ENCODE assay signal across 1 cellular context in the genomic region with DNA sequence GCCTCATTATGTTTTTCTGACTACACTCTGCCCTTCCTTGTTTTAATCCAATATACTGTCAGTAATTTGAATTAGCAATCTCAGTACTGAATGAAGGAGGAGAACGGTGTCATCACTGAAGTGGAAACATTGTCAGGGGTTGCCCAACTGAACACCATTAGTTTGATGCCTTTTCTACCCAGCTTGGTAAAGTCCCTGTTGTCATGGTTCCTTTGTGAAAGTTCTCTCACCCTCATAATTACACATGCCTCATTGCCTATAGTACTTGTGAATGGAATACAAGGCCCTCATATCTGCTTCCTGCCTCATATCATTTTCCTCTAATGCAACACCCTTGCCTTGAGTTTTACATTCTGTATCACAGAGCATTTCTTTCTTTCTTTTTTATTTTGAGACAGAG.
TF ChIP-seq lines count a peak whose summit lies in the region.

No MANE protein-coding gene starts in this region.

TF ChIP-seq in GM12878, 131 proteins besides CTCF, POLR2A, EP300 and RAD21 (continued from another document):
- TF ChIP-seq MXI1 (IDR thresholded peaks at IDR 0.05; ENCODE audit: low read depth, low read length) = 0 out of 2 replicates have a peak, but pooled peaks have one; percentile 21
- TF ChIP-seq NBN (IDR thresholded peaks at IDR 0.05) = 0 out of 2 replicates have a peak, but pooled peaks have one; percentile 34
- TF ChIP-seq ZNF24 (IDR thresholded peaks at IDR 0.05) = no peak
- TF ChIP-seq MTA3 (IDR thresholded peaks at IDR 0.05; ENCODE audit: borderline replicate concordance, low read length) = no peak
- no peak for TF ChIP-seq NFIC (IDR thresholded peaks at IDR 0.05; ENCODE audit: low read depth, low read length)
- no peak for TF ChIP-seq DPF2 (IDR thresholded peaks at IDR 0.05)
- TF ChIP-seq ATF7 (IDR thresholded peaks at IDR 0.05; ENCODE audit: low read depth) = 0 out of 2 replicates have a peak, but pooled peaks have one; percentile 38
